In genomic region chr12:121628536-121628935, GRCh38 we compare ENCODE assay signal across 9 cellular contexts. TPM values are rescaled to one million over a fixed set of nuclear protein-coding genes. Genes with fewer than 3 reads are reported as not detected.
A peak's percentile ranks its signal among the peaks of the same experiment; 100 is the strongest.
DNase-seq lines count a peak whose midpoint lies in the region; ATAC-seq and TF ChIP-seq lines count a peak whose summit lies in the region.
"Had no signal": no experiment of that assay in that cellular context is flagged by ENCODE, and none has a peak within 500 bp of the region (broad histone marks: within the 10 kb centered on the region; RNA-seq: fewer than 3 reads in every experiment).

No MANE protein-coding gene starts in this region.

- no peaks in the 10 kb centered on the region for H3K36me3 ChIP-seq in CD8-positive, alpha-beta T cell (ENCODE audit: insufficient read depth, low read length)
- H3K36me3 ChIP-seq in Karpas-422 (ENCODE audit: insufficient read depth, low read length), result 0 out of 2 replicates have a peak, but pooled peaks cover 5% of the 10 kb centered on the region
- H3K36me3 ChIP-seq in MM.1S (replicated peaks; ENCODE audit: insufficient read depth, low read length), result no peaks in the 10 kb centered on the region

- no peak for ATAC-seq in CD8-positive, alpha-beta T cell
- ATAC-seq in central memory CD8-positive, alpha-beta T cell (replicated peaks; ENCODE audit: extremely low read depth, poor library complexity, severe bottlenecking), result no peak
- ATAC-seq in HG03045 (IDR thresholded peaks at IDR 0.05; ENCODE audit: unreplicated experiment), result no peak

- no peak for TF ChIP-seq CTCF in CD8-positive, alpha-beta T cell (IDR thresholded peaks at IDR 0.05)
- no peak for TF ChIP-seq CTCF in nephron progenitor cell (IDR thresholded peaks at IDR 0.05)
- no peak for TF ChIP-seq CTCF in MM.1S (IDR thresholded peaks at IDR 0.05; ENCODE audit: low read length)

- peaks cover 29% of the 10 kb centered on the region for H3K36me3 Mint-ChIP-seq in CD8-positive, alpha-beta T cell
- H3K36me3 Mint-ChIP-seq in central memory CD8-positive, alpha-beta T cell (ENCODE audit: insufficient read depth), result peaks cover 33% of the 10 kb centered on the region
- H3K36me3 Mint-ChIP-seq in nephron progenitor cell (ENCODE audit: low read depth), result peaks cover 10% of the 10 kb centered on the region

- H3K79me2 ChIP-seq in Karpas-422 (ENCODE audit: low read length) (peaks cover 63% of the 10 kb centered on the region), MM.1S (ENCODE audit: low read length) (peaks cover 12% of the 10 kb centered on the region)

- H3K9me2 ChIP-seq in Karpas-422 (replicated peaks; ENCODE audit: insufficient read depth, low read length) (no peaks in the 10 kb centered on the region), MM.1S (replicated peaks; ENCODE audit: insufficient read depth, low read length) (no peaks in the 10 kb centered on the region)

- H3K27ac Mint-ChIP-seq in CD8-positive, alpha-beta T cell, result peak overlapping the region; percentile 97
- H3K27ac Mint-ChIP-seq in central memory CD8-positive, alpha-beta T cell (ENCODE audit: low read depth), result peak overlapping the region; percentile 95
- H3K27ac Mint-ChIP-seq in nephron progenitor cell, result no peak overlapping the region

- H3K4me2 ChIP-seq in Karpas-422 (ENCODE audit: low read depth, low read length, poor library complexity, severe bottlenecking) (peak overlapping the region; percentile 91), MM.1S (ENCODE audit: low read depth, low read length) (no peak overlapping the region)

- H3K9me3 Mint-ChIP-seq in CD8-positive, alpha-beta T cell, result no peaks in the 10 kb centered on the region
- H3K9me3 Mint-ChIP-seq in central memory CD8-positive, alpha-beta T cell, result no peaks in the 10 kb centered on the region
- H3K9me3 Mint-ChIP-seq in nephron progenitor cell, result no peaks in the 10 kb centered on the region

- peak overlapping the region; percentile 70 for H3K4me3 ChIP-seq in CD8-positive, alpha-beta T cell (ENCODE audit: low read depth, low read length)
- H3K4me3 ChIP-seq in Karpas-422 (ENCODE audit: low read length) (peak overlapping the region; percentile 72), MM.1S (ENCODE audit: low read length) (no peak overlapping the region)

- no peak for DNase-seq in CD8-positive, alpha-beta T cell
- DNase-seq in Karpas-422, result peak; percentile 82
- no peak for DNase-seq in central memory CD8-positive, alpha-beta T cell (ENCODE audit: low spot score in 2 of 2)
- no peak for DNase-seq in nephron progenitor cell
- no peak for DNase-seq in mucosa of gallbladder (ENCODE audit: low spot score)
- no peak for DNase-seq in NOMO-1 treated with dmso at 0.1 percent for 144 hours (lab: John Stamatoyannopoulos, UW; ENCODE audit: unreplicated experiment)
- DNase-seq in MM.1S, result no peak
- DNase-seq: NCI-H526 treated with DMSO at 0.1 percent for 48 hours had no signal

- H2AFZ ChIP-seq in Karpas-422 (ENCODE audit: low read length) (no peak overlapping the region), MM.1S (ENCODE audit: low read length) (no peak overlapping the region)

- CTCF ChIA-PET in CD8-positive, alpha-beta T cell (lab: Charles Lee), result interaction anchor here (0.6 to 11.5 kb wide), 15 partner anchors 10 to 542 kb away, joined by 3 to 159 read pairs (median 11); partner anchors contain the start of genes KDM2B, MORN3 and RHOF

- H3F3A ChIP-seq in MM.1S (ENCODE audit: insufficient read depth, low read length), result no peaks in the 10 kb centered on the region; the same call in 1 of the 2 replicates

- H3K9ac ChIP-seq in Karpas-422 (ENCODE audit: low read length) (peak overlapping the region; percentile 90), MM.1S (ENCODE audit: low read length) (no peak overlapping the region)

- H3K27ac ChIP-seq in CD8-positive, alpha-beta T cell (ENCODE audit: low read depth, low read length), result peak overlapping the region; percentile 73
- H3K27ac ChIP-seq in Karpas-422 (ENCODE audit: low read length) (peak overlapping the region; percentile 85), MM.1S (ENCODE audit: low read length) (no peak overlapping the region)

- peak overlapping the region; percentile 94 for H3K4me3 Mint-ChIP-seq in CD8-positive, alpha-beta T cell
- H3K4me3 Mint-ChIP-seq in central memory CD8-positive, alpha-beta T cell, result peak overlapping the region; percentile 92
- H3K4me3 Mint-ChIP-seq in nephron progenitor cell, result peak overlapping the region; percentile 86

- no peaks in the 10 kb centered on the region for H3K27me3 Mint-ChIP-seq in CD8-positive, alpha-beta T cell (ENCODE audit: low read depth)
- H3K27me3 Mint-ChIP-seq in central memory CD8-positive, alpha-beta T cell, result no peaks in the 10 kb centered on the region
- no peaks in the 10 kb centered on the region for H3K27me3 Mint-ChIP-seq in nephron progenitor cell (ENCODE audit: low read depth, poor library complexity)

- H3K9me3 ChIP-seq in CD8-positive, alpha-beta T cell (ENCODE audit: low read length), result no peaks in the 10 kb centered on the region
- no peaks in the 10 kb centered on the region for H3K9me3 ChIP-seq in Karpas-422 (ENCODE audit: low read length)
- no peaks in the 10 kb centered on the region for H3K9me3 ChIP-seq in MM.1S (replicated peaks; ENCODE audit: insufficient read depth, low read length)

- peaks cover 65% of the 10 kb centered on the region for H3K4me1 ChIP-seq in CD8-positive, alpha-beta T cell (ENCODE audit: insufficient read depth, low read length)
- H3K4me1 ChIP-seq in Karpas-422 (ENCODE audit: low read length), result peaks cover 42% of the 10 kb centered on the region
- H3K4me1 ChIP-seq in MM.1S (ENCODE audit: low read length), result peaks cover 6% of the 10 kb centered on the region; the same call in 1 of the 2 replicates

- H4K20me1 ChIP-seq in Karpas-422 (ENCODE audit: insufficient read depth, low read depth, low read length), result no peaks in the 10 kb centered on the region; the same call in none of the 2 replicates
- no peaks in the 10 kb centered on the region for H4K20me1 ChIP-seq in MM.1S (ENCODE audit: insufficient read depth, low read length)

- H3K4me1 Mint-ChIP-seq in CD8-positive, alpha-beta T cell (ENCODE audit: low read depth), result peaks cover 67% of the 10 kb centered on the region
- H3K4me1 Mint-ChIP-seq in central memory CD8-positive, alpha-beta T cell, result peaks cover 75% of the 10 kb centered on the region
- peaks cover 70% of the 10 kb centered on the region for H3K4me1 Mint-ChIP-seq in nephron progenitor cell

- POLR2A ChIA-PET in CD8-positive, alpha-beta T cell (lab: Charles Lee), result interaction anchor here (0.6 to 4.8 kb wide), 7 partner anchors 9 to 92 kb away, joined by 3 to 61 read pairs (median 30); partner anchors contain the start of genes KDM2B and MORN3

- H3K27me3 ChIP-seq in CD8-positive, alpha-beta T cell (ENCODE audit: insufficient read depth, low read length), result no peaks in the 10 kb centered on the region
- H3K27me3 ChIP-seq in Karpas-422 (ENCODE audit: low read length), result no peaks in the 10 kb centered on the region
- H3K27me3 ChIP-seq in MM.1S (replicated peaks; ENCODE audit: insufficient read depth, low read length), result no peaks in the 10 kb centered on the region

- intact Hi-C loops in CD8-positive, alpha-beta T cell (cut with DNase I, micrococcal nuclease), result loop anchor here (5.0 to 10.0 kb wide), 3 partner anchors 164 to 224 kb away; partner anchors contain the start of genes RHOF (in 1 of the 2), RNF34 (in 1 of the 2) and SETD1B (in 1 of the 2)

RNA-seq across cellular contexts. Expression of gene ORAI1, which starts 2.2 kb away (rescaled TPM):
- total RNA-seq in CD8-positive, alpha-beta T cell, result 10 to 100 TPM; 59.0 to 62.1 TPM
- total RNA-seq in Karpas-422 (2014; rRNA removed; shearing (Covaris generic); ENCODE audit: low replicate concordance), result 17.6 and 20.3 TPM in 2 replicates
- 28.9 TPM for total RNA-seq in mucosa of gallbladder

RNA-seq across cellular contexts. Expression of gene MORN3, which starts 40.9 kb away (rescaled TPM):
- total RNA-seq in CD8-positive, alpha-beta T cell, result 1 to 10 TPM; 6.7 to 7.5 TPM
- 0.25 and 1.6 TPM in 2 replicates for total RNA-seq in Karpas-422 (2014; rRNA removed; shearing (Covaris generic); ENCODE audit: low replicate concordance)
- total RNA-seq in mucosa of gallbladder, result 0.69 TPM

RNA-seq across cellular contexts. Expression of gene KDM2B, which starts 47.7 kb away (rescaled TPM):
- total RNA-seq in CD8-positive, alpha-beta T cell, result 10 to 100 TPM; 80.8 to 87.3 TPM
- total RNA-seq in Karpas-422 (2014; rRNA removed; shearing (Covaris generic); ENCODE audit: low replicate concordance), result 39.1 and 102 TPM in 2 replicates
- total RNA-seq in mucosa of gallbladder, result 26.9 TPM
